ENCODE assay signal across 19 cellular contexts in the genomic region with DNA sequence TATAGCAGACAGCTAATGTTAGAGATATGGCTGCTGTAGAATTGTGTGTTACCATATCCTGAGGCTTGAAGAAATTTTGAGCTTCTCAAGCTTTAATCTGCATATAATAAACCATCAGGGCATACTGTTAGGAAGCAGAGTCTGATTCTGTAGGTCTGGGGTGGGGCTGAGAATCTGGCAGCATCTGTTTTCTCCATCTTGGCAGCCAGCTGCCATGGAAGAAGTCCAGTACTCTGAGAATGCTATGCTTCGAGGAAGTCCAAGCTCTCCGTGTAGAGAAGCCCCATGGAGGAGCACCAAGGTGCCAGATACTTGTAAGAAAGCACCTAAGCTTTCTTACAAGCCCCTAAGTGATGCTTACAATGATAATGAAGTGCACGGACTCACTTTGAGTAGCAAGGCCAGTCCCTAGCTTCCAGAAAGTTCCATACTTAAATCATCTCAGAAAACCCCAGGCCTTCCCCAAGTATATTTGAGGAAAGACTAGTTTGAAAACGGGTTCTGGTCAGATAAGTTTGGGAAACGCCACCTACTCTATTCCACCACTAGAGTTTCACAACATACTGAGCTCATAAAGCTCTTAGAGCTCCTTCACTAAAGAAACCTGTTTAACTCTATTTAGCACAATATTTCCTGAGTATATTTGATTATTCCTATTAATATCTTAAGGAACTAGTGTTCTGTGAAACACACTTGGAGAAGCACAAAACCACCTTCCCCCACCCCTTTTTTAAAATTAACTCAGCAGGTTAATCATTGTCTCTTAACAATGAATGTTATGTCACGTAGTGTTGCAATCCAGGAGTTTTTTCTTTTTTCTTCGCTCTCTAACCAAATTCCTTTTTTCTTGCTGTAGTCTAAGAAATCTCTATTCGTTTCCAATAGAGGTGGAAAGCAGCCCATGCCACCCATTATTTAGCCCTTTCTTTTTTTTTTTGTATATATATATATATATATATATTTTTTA. TPM values are rescaled to one million over a fixed set of nuclear protein-coding genes. Genes with fewer than 3 reads are reported as not detected.
A peak's percentile ranks its signal among the peaks of the same experiment; 100 is the strongest.
DNase-seq lines count a peak whose midpoint lies in the region; ATAC-seq and TF ChIP-seq lines count a peak whose summit lies in the region.
"Had no signal": no experiment of that assay in that cellular context is flagged by ENCODE, and none has a peak within 500 bp of the region (broad histone marks: within the 10 kb centered on the region; RNA-seq: fewer than 3 reads in every experiment).

No MANE protein-coding gene starts in this region.

- H3K36me3 ChIP-seq in GM23248 (ENCODE audit: low read depth), result no peaks in the 10 kb centered on the region
- no peaks in the 10 kb centered on the region for H3K36me3 ChIP-seq in body of pancreas (replicated peaks in 1 of 2; ENCODE audit: insufficient read depth in 1 of 2, low read depth in 2 of 2)
- H3K36me3 ChIP-seq in lung (ENCODE audit: control insufficient read depth in 2 of 2, insufficient read depth in 2 of 2, low read length in 2 of 2), result no peaks in the 10 kb centered on the region

- no peaks in the 10 kb centered on the region for H3K9me2 ChIP-seq in GM23248 (ENCODE audit: insufficient read depth)

- H2AFZ ChIP-seq in GM23248, result no peak overlapping the region
- H2AFZ ChIP-seq: hepatocyte had no signal

- H3K27ac ChIP-seq in GM23248, result no peak overlapping the region
- H3K27ac ChIP-seq in body of pancreas, result peak overlapping the region in 3 of 4 donors; percentile 37 to 67 (median 54)
- no peak overlapping the region for H3K27ac ChIP-seq in lung (ENCODE audit: low read depth in 1 of 2, low read length in 1 of 2)
- H3K27ac ChIP-seq: 22Rv1, hepatocyte had no signal

- H3K27me3 ChIP-seq in GM23248 (replicated peaks; ENCODE audit: insufficient read depth) (peaks cover 46% of the 10 kb centered on the region), body of pancreas (no peaks in the 10 kb centered on the region), lung (ENCODE audit: control insufficient read depth, insufficient read depth) (no peaks in the 10 kb centered on the region)
- H3K27me3 ChIP-seq: hepatocyte had no signal

- H3K4me1 ChIP-seq in GM23248 (ENCODE audit: insufficient read depth) (no peaks in the 10 kb centered on the region), body of pancreas (peaks cover 37% of the 10 kb centered on the region), lung (ENCODE audit: control insufficient read depth in 2 of 2, insufficient read depth in 2 of 2, low read length in 2 of 2) (peaks cover 3 to 6% of the 10 kb centered on the region in 2 donors)

- no peak for TF ChIP-seq POLR2A in body of pancreas (IDR thresholded peaks at IDR 0.05)

- H3F3A ChIP-seq in GM23248 (ENCODE audit: insufficient read depth), result no peaks in the 10 kb centered on the region

- 38 to 46% methylated on average over 8 of the region's 8 CpGs for WGBS in GM23248 (ENCODE audit: low coverage in 1 of 2, low lambda C conversion rate in 2 of 2, missing lambda C conversion rate in 2 of 2), 2 experiments
- WGBS in body of pancreas, 2 donors, result 39 to 40% methylated on average over 8 of the region's 8 CpGs
- 49 to 51% methylated on average over 8 of the region's 8 CpGs for WGBS in lung, 2 donors

- in situ Hi-C loops in GM23248 (cut with MboI), result no loop called here

- intact Hi-C loops in body of pancreas (cut with DNase I), result no loop called here

- no peak overlapping the region for H3K4me2 ChIP-seq in GM23248 (ENCODE audit: unreplicated experiment)
- H3K4me2 ChIP-seq: hepatocyte had no signal

- TF ChIP-seq CTCF in body of pancreas (IDR thresholded peaks at IDR 0.05), result no peak
- TF ChIP-seq CTCF in lung (IDR thresholded peaks at IDR 0.05; ENCODE audit: control extremely low read depth, extremely low read depth), result no peak

- no peaks in the 10 kb centered on the region for H4K20me1 ChIP-seq in GM23248 (ENCODE audit: insufficient read depth)

- ATAC-seq in body of pancreas (no peak), lung (ENCODE audit: insufficient read depth, low FRiP score) (peak; percentile 28), HG03135 (IDR thresholded peaks at IDR 0.05; ENCODE audit: unreplicated experiment) (no peak)

- H3K79me2 ChIP-seq in GM23248 (ENCODE audit: insufficient read depth), result no peaks in the 10 kb centered on the region
- H3K79me2 ChIP-seq: hepatocyte had no signal

- DNase-seq in DMS 273 (lab: John Stamatoyannopoulos, UW; ENCODE audit: unreplicated experiment) (peak; percentile 75), DMS 273 treated with DMSO at 0.1 percent for 48 hours (lab: John Stamatoyannopoulos, UW) (no peak), GM23248 (peak; percentile 10), body of pancreas (no peak), lung (ENCODE audit: low spot score) (no peak), activated gamma-delta T cell (lab: John Stamatoyannopoulos, UW) (no peak)
- DNase-seq in activated naive CD4-positive, alpha-beta T cell treated with anti-CD3 and anti-CD28 coated beads, Interleukin-2, amount 50 U/mL, for 16 hours, result no peak
- DNase-seq: activated CD4-positive, alpha-beta T cell treated with anti-CD3 and anti-CD28 coated beads, Interleukin-2, amount 50 U/mL, for 4 hours; anterior cingulate cortex; GOT3; IMR-90; left colon; NCI-H1105; NCI-H226; stimulated activated CD4-positive, alpha-beta T cell treated with anti-CD3 and anti-CD28 coated beads, Interleukin-15, amount 100 ng/mL, for 24 hours had no signal

- no peaks in the 10 kb centered on the region for H3K9me3 ChIP-seq in GM23248 (ENCODE audit: low read depth)
- no peaks in the 10 kb centered on the region for H3K9me3 ChIP-seq in body of pancreas
- H3K9me3 ChIP-seq in lung (ENCODE audit: control insufficient read depth in 2 of 2, insufficient read depth in 1 of 2, low read length in 1 of 2), result no peaks in the 10 kb centered on the region

- H3K4me3 ChIP-seq in GM23248 (no peak overlapping the region), body of pancreas (no peak overlapping the region), lung (no peak overlapping the region)
- H3K4me3 ChIP-seq: hepatocyte had no signal

- no peak overlapping the region for H3K9ac ChIP-seq in GM23248

RNA-seq across cellular contexts. Expression of a gene that starts 59.9 kb away (rescaled TPM):
- total RNA-seq in GM23248 (2014; rRNA removed; shearing (Covaris generic)), result 1.5 and 3.0 TPM in 2 replicates
- polyA plus RNA-seq in GM23248 (2016; fragmentation: Nextera tagmentation; extraction: Ambion mirVana) (0.58 and 0.96 TPM in 2 replicates), lung (1 to 10 TPM in 1 of 2 donors, under 1 TPM in 1; 0.81 to 2.6 TPM)
- total RNA-seq in body of pancreas (10 to 100 TPM in 1 of 2 donors, 1 to 10 TPM in 1; 1.3 to 15.5 TPM), lung (1 to 10 TPM; 2.5 to 7.5 TPM)
- total RNA-seq: fibroblast of lung had no signal

Comparison
In these comparisons a context has a peak if more than half of its experiments do, and no peak if none do; other contexts are left out.
1. DNase-seq: peak in DMS 273 (single experiment) and GM23248 (single experiment); none in DMS 273 treated with DMSO at 0.1 percent for 48 hours (single experiment), body of pancreas (0 of 4), lung (single experiment), activated naive CD4-positive, alpha-beta T cell treated with anti-CD3 and anti-CD28 coated beads, Interleukin-2, amount 50 U/mL, for 16 hours (single experiment) and activated gamma-delta T cell (single experiment).
2. H3K27ac ChIP-seq: peak in body of pancreas (3 of 4); none in GM23248 (single experiment) and lung (0 of 2).